Comparison of ENCODE assay signal across 8 cellular contexts in the genomic region with DNA sequence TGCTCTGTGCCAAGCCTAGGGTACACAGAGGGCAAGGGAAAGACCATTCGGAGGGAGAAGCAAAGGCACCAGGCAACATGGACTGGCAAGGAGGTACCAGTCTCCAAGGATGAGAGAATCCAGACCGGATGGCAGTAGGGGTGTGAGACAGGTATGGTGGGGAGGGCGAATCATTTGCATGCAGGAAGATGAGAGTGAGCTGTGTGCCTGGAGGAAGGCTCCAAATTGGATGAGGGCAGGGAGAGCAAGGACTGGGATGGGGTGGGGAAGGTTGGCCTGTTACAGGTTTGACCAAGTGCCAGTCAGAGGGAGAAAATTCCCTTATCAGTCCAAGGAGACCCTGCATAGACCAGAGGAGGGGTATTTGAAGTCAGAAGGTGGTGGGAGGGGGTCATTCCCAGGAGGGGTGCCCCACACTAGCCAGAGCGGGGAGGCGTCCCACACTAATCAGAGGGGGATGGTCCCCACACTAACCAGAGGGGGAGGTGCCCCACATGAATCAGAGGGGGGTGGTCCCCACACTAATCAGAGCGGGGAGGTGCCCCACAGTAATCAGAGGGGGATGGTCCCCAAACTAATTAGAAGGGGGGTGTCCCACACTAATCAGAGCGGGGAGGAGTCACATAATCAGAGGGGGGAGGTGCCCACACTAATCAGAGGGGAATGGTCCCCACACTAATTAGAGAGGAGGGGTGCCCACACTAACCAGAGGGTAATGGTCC. TPM values are rescaled to one million over a fixed set of nuclear protein-coding genes. Genes with fewer than 3 reads are reported as not detected.
DNase-seq lines count a peak whose midpoint lies in the region; ATAC-seq and TF ChIP-seq lines count a peak whose summit lies in the region.

No MANE protein-coding gene starts in this region.

- H3K9ac ChIP-seq in BLaER1 treated with 17β-estradiol and CSF1 and Interleukin-3, amounts not matched to agents 10 nM and 100 nM: peak overlapping the region; percentile 95 to 99 (median 97)
- peak overlapping the region; percentile 59 for H3K9ac ChIP-seq in endodermal cell (ENCODE audit: extremely low read depth, low read length, poor library complexity, severe bottlenecking)

- H3K4me3 ChIP-seq in BLaER1 treated with 17β-estradiol and CSF1 and Interleukin-3, amounts not matched to agents 10 nM and 100 nM: peak overlapping the region; percentile 86 to 97 (median 92)
- H3K4me3 ChIP-seq in LNCaP clone FGC (ENCODE audit: low read depth, low read length): peak overlapping the region; percentile 95
- peak overlapping the region; percentile 84 for H3K4me3 ChIP-seq in endodermal cell (ENCODE audit: low read length)

- peaks cover 8 to 29% (median 15%) of the 10 kb centered on the region in 11 experiments; a peak in 17 of 22 replicates for H3K36me3 ChIP-seq in BLaER1 treated with 17β-estradiol and CSF1 and Interleukin-3, amounts not matched to agents 10 nM and 100 nM
- peaks cover 10% of the 10 kb centered on the region for H3K36me3 ChIP-seq in endodermal cell (ENCODE audit: control insufficient read depth, insufficient read depth, low read length)

- peaks cover 49 to 61% (median 50%) of the 10 kb centered on the region in 10 experiments for H3K4me1 ChIP-seq in BLaER1 treated with 17β-estradiol and CSF1 and Interleukin-3, amounts not matched to agents 10 nM and 100 nM
- peaks cover 3% of the 10 kb centered on the region for H3K4me1 ChIP-seq in endodermal cell (ENCODE audit: control insufficient read depth, insufficient read depth, low read length)

- no peaks in the 10 kb centered on the region for H3K27me3 ChIP-seq in BLaER1 treated with 17β-estradiol and CSF1 and Interleukin-3, amounts not matched to agents 10 nM and 100 nM
- H3K27me3 ChIP-seq in endodermal cell (ENCODE audit: control insufficient read depth, insufficient read depth, low read length, poor library complexity, severe bottlenecking): no peaks in the 10 kb centered on the region

- TF ChIP-seq CTCF in LNCaP clone FGC (IDR thresholded peaks at IDR 0.05; ENCODE audit: control insufficient read depth, extremely low read depth, insufficient read depth) (no peak), endodermal cell (conservative IDR thresholded peaks at IDR 0.05) (no peak), nephron (IDR thresholded peaks at IDR 0.05; ENCODE audit: unreplicated experiment in 3 of 3) (no peak)

- H3K27me3 Mint-ChIP-seq in endodermal cell (ENCODE audit: insufficient read depth) (peaks cover 41% of the 10 kb centered on the region), nephron (ENCODE audit: low read depth) (no peaks in the 10 kb centered on the region)

- WGBS in endodermal cell (ENCODE audit: insufficient coverage in 1 of 2, insufficient read length in 1 of 2), 2 experiments: 53 to 94% methylated on average over 3 to 7 of the region's 7 CpGs

- DNase-seq in LNCaP clone FGC (ENCODE audit: low read depth) (no peak), endodermal cell (peak; percentile 43), hypothalamus (lab: John Stamatoyannopoulos, UW) (no peak), H4 (ENCODE audit: low spot score) (no peak), NCI-H2107 treated with DMSO at 0.1 percent for 48 hours (lab: John Stamatoyannopoulos, UW; ENCODE audit: unreplicated experiment) (no peak)

- H3K9me3 ChIP-seq in BLaER1 treated with 17β-estradiol and CSF1 and Interleukin-3, amounts not matched to agents 10 nM and 100 nM (replicated peaks in 1 of 11): peaks cover 5 to 17% (median 13%) of the 10 kb centered on the region in 11 experiments; a peak in 21 of 22 replicates
- H3K9me3 ChIP-seq in endodermal cell (ENCODE audit: control insufficient read depth, low read length): peaks cover 19% of the 10 kb centered on the region

- H3K4me3 Mint-ChIP-seq in endodermal cell: peak overlapping the region; percentile 81
- H3K4me3 Mint-ChIP-seq in nephron: peak overlapping the region; percentile 94 to 95 (median 95)

- peak overlapping the region; percentile 93 to 100 (median 97) for H3K4me2 ChIP-seq in BLaER1 treated with 17β-estradiol and CSF1 and Interleukin-3, amounts not matched to agents 10 nM and 100 nM

- ATAC-seq in HG03342 (IDR thresholded peaks at IDR 0.05; ENCODE audit: unreplicated experiment): no peak

- H3K27ac ChIP-seq in BLaER1 treated with 17β-estradiol and CSF1 and Interleukin-3, amounts not matched to agents 10 nM and 100 nM: peak overlapping the region; percentile 88 to 98 (median 94)
- H3K27ac ChIP-seq in endodermal cell (ENCODE audit: low read depth, low read length): no peak overlapping the region

- H3K36me3 Mint-ChIP-seq in endodermal cell (ENCODE audit: low read depth) (peaks cover 8% of the 10 kb centered on the region), nephron (ENCODE audit: low read depth) (peaks cover 8% of the 10 kb centered on the region)

- H3K4me1 Mint-ChIP-seq in endodermal cell (peaks cover 13% of the 10 kb centered on the region), nephron (peaks cover 28% of the 10 kb centered on the region)

- H3K9me3 Mint-ChIP-seq in endodermal cell (peaks cover 31% of the 10 kb centered on the region), nephron (peaks cover 8% of the 10 kb centered on the region)

- peaks cover 32 to 44% (median 42%) of the 10 kb centered on the region in 11 experiments; a peak in 21 of 22 replicates for H4K20me1 ChIP-seq in BLaER1 treated with 17β-estradiol and CSF1 and Interleukin-3, amounts not matched to agents 10 nM and 100 nM

- peak overlapping the region; percentile 88 for H3K27ac Mint-ChIP-seq in endodermal cell
- peak overlapping the region; percentile 73 to 78 (median 78) for H3K27ac Mint-ChIP-seq in nephron

RNA-seq across cellular contexts. Expression of gene CANT1, which starts 0.7 kb away (rescaled TPM):
- 10 to 100 TPM; 57.5 to 61.8 TPM for total RNA-seq in endodermal cell
- polyA plus RNA-seq in endodermal cell (2013, experiment 1 of 2): 50.7 TPM
- polyA plus RNA-seq in endodermal cell (2013, experiment 2 of 2): 48.7 TPM
- total RNA-seq in H4 (2014; rRNA removed; shearing (Covaris generic)): 56.9 and 59.0 TPM in 2 replicates

RNA-seq across cellular contexts. Expression of gene C1QTNF1, which starts 15.1 kb away (rescaled TPM):
- 10 to 100 TPM; 16.0 to 16.5 TPM for total RNA-seq in endodermal cell
- polyA plus RNA-seq in endodermal cell (2013, experiment 1 of 2): 1.5 TPM
- polyA plus RNA-seq in endodermal cell (2013, experiment 2 of 2): 1.7 TPM
- total RNA-seq in H4 (2014; rRNA removed; shearing (Covaris generic)): 0.56 and 2.6 TPM in 2 replicates

RNA-seq across cellular contexts. Expression of gene LGALS3BP, which starts 29.1 kb away (rescaled TPM):
- total RNA-seq in endodermal cell: 10 to 100 TPM; 23.3 to 71.4 TPM
- polyA plus RNA-seq in endodermal cell (2013, experiment 1 of 2): 51.4 TPM
- polyA plus RNA-seq in endodermal cell (2013, experiment 2 of 2): 47.9 TPM
- 742 and 897 TPM in 2 replicates for total RNA-seq in H4 (2014; rRNA removed; shearing (Covaris generic))

Comparison
In these comparisons a context has a peak if more than half of its experiments do, and no peak if none do; other contexts are left out.
1. RNA of gene LGALS3BP, which starts 29.1 kb away (total RNA-seq): 742 to 897 TPM in H4; 23.3 to 71.4 TPM in endodermal cell; every median in the first group is over 10 times any median in the second.
2. Peak in every context shown above with its lines, with median percentiles within 50 percentile points of each other: H3K4me3 ChIP-seq.